In genomic region chr14:59009967-59010366, GRCh38 we compare ENCODE assay signal across 6 cellular contexts.
"Had no signal": no experiment of that assay in that cellular context is flagged by ENCODE, and none has a peak within 500 bp of the region (broad histone marks: within the 10 kb centered on the region; RNA-seq: fewer than 3 reads in every experiment).

No MANE protein-coding gene starts in this region.

- H3K27ac ChIP-seq: GM23248 had no signal

- H3K9ac ChIP-seq: GM23248 had no signal

- H3K4me3 ChIP-seq: GM23248, K562 had no signal

- DNase-seq: GM23248, GOT3, H7, HCEC 1CT, KG1 had no signal

- ATAC-seq: K562 had no signal

- FAIRE-seq: K562 had no signal

- H2AFZ ChIP-seq: GM23248 had no signal
